ENCODE assay signal across 16 cellular contexts in the genomic region with DNA sequence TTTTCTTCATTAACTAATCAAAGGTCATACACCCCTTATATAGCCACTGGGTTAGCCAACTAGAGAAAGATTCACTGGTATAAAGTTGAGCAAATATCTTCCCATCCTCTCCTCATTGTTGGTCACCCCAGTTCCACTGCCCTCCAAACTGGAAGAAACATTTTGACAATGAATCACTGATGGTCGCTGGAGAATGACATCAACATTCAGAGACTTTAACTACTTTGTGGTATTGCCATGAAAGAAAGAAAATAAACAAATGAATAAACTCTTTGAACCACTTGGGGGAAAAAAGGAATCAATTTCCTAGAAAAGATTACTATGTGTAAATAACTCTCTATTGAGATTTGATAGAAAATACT. TPM values are rescaled to one million over a fixed set of nuclear protein-coding genes. Genes with fewer than 3 reads are reported as not detected.
DNase-seq lines count a peak whose midpoint lies in the region; ATAC-seq, FAIRE-seq and TF ChIP-seq lines count a peak whose summit lies in the region.
"Had no signal": no experiment of that assay in that cellular context is flagged by ENCODE, and none has a peak within 500 bp of the region (broad histone marks: within the 10 kb centered on the region; RNA-seq: fewer than 3 reads in every experiment).

No MANE protein-coding gene starts in this region.

- no peaks in the 10 kb centered on the region for H3K36me3 Mint-ChIP-seq in activated T-helper 17 cell treated with anti-CD3 and anti-CD28 coated beads, Interleukin-2, amount 50 U/mL, for 72 hours (ENCODE audit: low read depth)

- peaks cover 6% of the 10 kb centered on the region for H3K4me1 ChIP-seq in foreskin keratinocyte
- H3K4me1 ChIP-seq in kidney (ENCODE audit: control insufficient read depth in 1 of 2, insufficient read depth in 1 of 2, low read depth in 1 of 2, low read length in 2 of 2): no peaks in the 10 kb centered on the region
- H3K4me1 ChIP-seq: adrenal gland had no signal

- no peak for FAIRE-seq in kidney (lab: Jason Lieb, UNC)
- FAIRE-seq: GM12878 had no signal

- peak; percentile 43 for DNase-seq in ACHN
- DNase-seq in HT1080 (ENCODE audit: low read depth): peak; percentile 51
- DNase-seq in foreskin keratinocyte: no peak
- no peak for DNase-seq in NCI-H1436 (lab: John Stamatoyannopoulos, UW)
- no peak for DNase-seq in kidney
- DNase-seq in NCI-H774 (lab: John Stamatoyannopoulos, UW): no peak
- DNase-seq: activated B cell treated with CpG ODN at 0.5 μM for 24 hours; activated CD8-positive, alpha-beta memory T cell treated with anti-CD3 and anti-CD28 coated beads, Interleukin-2, amount 50 U/mL, for 48 hours; adrenal gland; DMS153; effector CD4-positive, alpha-beta T cell; NCI-H1694 treated with DMSO at 0.1 percent for 48 hours; trophoblast cell had no signal

- H3K27me3 Mint-ChIP-seq in activated T-helper 17 cell treated with anti-CD3 and anti-CD28 coated beads, Interleukin-2, amount 50 U/mL, for 72 hours: no peaks in the 10 kb centered on the region
- H3K27me3 Mint-ChIP-seq: activated B cell treated with CpG ODN at 0.5 μM for 24 hours had no signal

- H3K9me3 ChIP-seq in kidney (ENCODE audit: control insufficient read depth in 1 of 2, low read length in 2 of 2): no peaks in the 10 kb centered on the region
- H3K9me3 ChIP-seq: adrenal gland had no signal

- no peaks in the 10 kb centered on the region for H3K9me3 Mint-ChIP-seq in activated T-helper 17 cell treated with anti-CD3 and anti-CD28 coated beads, Interleukin-2, amount 50 U/mL, for 72 hours
- H3K9me3 Mint-ChIP-seq: activated B cell treated with CpG ODN at 0.5 μM for 24 hours had no signal

- TF ChIP-seq CTCF in foreskin keratinocyte (conservative IDR thresholded peaks at IDR 0.05) (no peak), kidney (IDR thresholded peaks at IDR 0.05; ENCODE audit: borderline replicate concordance, extremely low read depth, insufficient read depth) (no peak)

- no peak overlapping the region for H3K27ac ChIP-seq in foreskin keratinocyte
- H3K27ac ChIP-seq in kidney (ENCODE audit: low read depth in 2 of 2, low read length in 2 of 2): no peak overlapping the region
- H3K27ac ChIP-seq: adrenal gland had no signal

- peak overlapping the region; percentile 41 for H3K27ac Mint-ChIP-seq in activated T-helper 17 cell treated with anti-CD3 and anti-CD28 coated beads, Interleukin-2, amount 50 U/mL, for 72 hours
- H3K27ac Mint-ChIP-seq: activated B cell treated with CpG ODN at 0.5 μM for 24 hours had no signal

- ATAC-seq in activated T-helper 17 cell treated with anti-CD3 and anti-CD28 coated beads, Interleukin-2, amount 50 U/mL, for 72 hours (replicated peaks): peak; percentile 29
- peak; percentile 23 for ATAC-seq in foreskin keratinocyte
- ATAC-seq in HG02763 (IDR thresholded peaks at IDR 0.05; ENCODE audit: unreplicated experiment): no peak
- ATAC-seq: GM12878 had no signal

- intact Hi-C loops in kidney (cut with DNase I): no loop called here

- in situ Hi-C loops in ACHN (cut with HindIII; ENCODE audit: low pct_ligation_motif_present, low pct_unique_long_range_greater_than_20kb, low sequenced_read_pairs): no loop called here

- H3K9ac ChIP-seq in kidney (ENCODE audit: low read length in 2 of 2): no peak overlapping the region

- no peak overlapping the region for H3K4me3 ChIP-seq in kidney (ENCODE audit: low read length in 2 of 2)
- H3K4me3 ChIP-seq: adrenal gland, GM12878 had no signal

- H3K36me3 ChIP-seq in kidney (ENCODE audit: control insufficient read depth in 1 of 2, insufficient read depth in 2 of 2, low read length in 2 of 2): no peaks in the 10 kb centered on the region
- H3K36me3 ChIP-seq: adrenal gland had no signal

- no peaks in the 10 kb centered on the region for H3K27me3 ChIP-seq in foreskin keratinocyte
- H3K27me3 ChIP-seq: adrenal gland had no signal

- no peak overlapping the region for H3K4me3 Mint-ChIP-seq in activated T-helper 17 cell treated with anti-CD3 and anti-CD28 coated beads, Interleukin-2, amount 50 U/mL, for 72 hours
- H3K4me3 Mint-ChIP-seq: activated B cell treated with CpG ODN at 0.5 μM for 24 hours had no signal

- peaks cover 17% of the 10 kb centered on the region for H3K4me1 Mint-ChIP-seq in activated T-helper 17 cell treated with anti-CD3 and anti-CD28 coated beads, Interleukin-2, amount 50 U/mL, for 72 hours

RNA-seq across cellular contexts. Expression of a gene that starts 23.4 kb away (rescaled TPM):
- 24.7 and 41.1 TPM in 2 replicates for total RNA-seq in HT1080 (2014; rRNA removed; shearing (Covaris generic))
- polyA plus RNA-seq in HT1080 (2015; cell fraction: cytosol; rRNA removed): 24.6 and 30.6 TPM in 2 replicates
- 24.5 and 32.8 TPM in 2 replicates for polyA plus RNA-seq in HT1080 (2015; cell fraction: nucleus; rRNA removed)
- 10 to 100 TPM; 20.2 to 41.1 TPM for total RNA-seq in activated T-helper 17 cell treated with anti-CD3 and anti-CD28 coated beads, Interleukin-2, amount 50 U/mL, for 72 hours
- total RNA-seq in foreskin keratinocyte (53.0 and 54.6 TPM in 2 replicates), kidney (22.6 TPM)
- polyA plus RNA-seq in foreskin keratinocyte (9.7 and 12.9 TPM in 2 replicates), kidney (ENCODE audit: insufficient read depth, low read depth, low replicate concordance) (2.2 TPM)

Comparison
In these comparisons a context has a peak if more than half of its experiments do, and no peak if none do; other contexts are left out.
1. DNase-seq: peak in ACHN (single experiment) and HT1080 (single experiment); none in foreskin keratinocyte (0 of 2), NCI-H1436 (single experiment), kidney (single experiment) and NCI-H774 (single experiment).